ENCODE assay signal across 5 cellular contexts in the genomic region with DNA sequence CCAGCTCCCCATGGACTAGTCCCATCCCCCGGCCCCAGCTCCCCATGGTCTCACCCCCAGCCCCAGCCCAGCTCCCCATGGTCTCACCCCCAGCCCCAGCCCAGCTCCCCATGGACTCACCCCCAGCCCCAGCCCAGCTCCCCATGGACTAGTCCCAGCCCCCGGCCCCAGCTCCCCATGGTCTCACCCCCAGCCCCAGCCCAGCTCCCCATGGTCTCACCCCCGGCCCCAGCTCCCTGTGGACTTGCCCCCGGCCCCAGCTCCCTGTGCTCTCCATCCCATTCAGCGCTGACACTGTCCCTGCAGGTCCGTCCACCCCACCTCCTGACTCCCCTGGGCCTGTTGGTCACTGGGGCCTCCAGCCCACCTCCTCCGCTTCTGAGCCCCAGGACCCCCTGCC. TPM values are rescaled to one million over a fixed set of nuclear protein-coding genes. Genes with fewer than 3 reads are reported as not detected.
"Had no signal": no experiment of that assay in that cellular context is flagged by ENCODE, and none has a peak within 500 bp of the region (broad histone marks: within the 10 kb centered on the region; RNA-seq: fewer than 3 reads in every experiment).

No MANE protein-coding gene starts in this region.

RNA-seq across cellular contexts. Expression of a gene that starts 1.3 kb away (rescaled TPM):
- total RNA-seq: GM23248, H7, HT-29, IMR-90 had no signal
- polyA plus RNA-seq: GM23248, IMR-90 had no signal

RNA-seq across cellular contexts. Expression of a gene that starts 6.2 kb away (rescaled TPM):
- total RNA-seq: GM23248, H7, IMR-90 had no signal
- polyA plus RNA-seq: GM23248, IMR-90 had no signal

RNA-seq across cellular contexts. Expression of a gene that starts 9.2 kb away (rescaled TPM):
- total RNA-seq: GM23248, H4, H7, HT-29, IMR-90 had no signal
- polyA plus RNA-seq: GM23248, IMR-90 had no signal

RNA-seq across cellular contexts. Expression of a gene that starts 24.6 kb away (rescaled TPM):
- total RNA-seq: GM23248, H4, H7, HT-29, IMR-90 had no signal
- polyA plus RNA-seq: GM23248, IMR-90 had no signal
